Comparison of ENCODE assay signal across 8 cellular contexts in the genomic region with DNA sequence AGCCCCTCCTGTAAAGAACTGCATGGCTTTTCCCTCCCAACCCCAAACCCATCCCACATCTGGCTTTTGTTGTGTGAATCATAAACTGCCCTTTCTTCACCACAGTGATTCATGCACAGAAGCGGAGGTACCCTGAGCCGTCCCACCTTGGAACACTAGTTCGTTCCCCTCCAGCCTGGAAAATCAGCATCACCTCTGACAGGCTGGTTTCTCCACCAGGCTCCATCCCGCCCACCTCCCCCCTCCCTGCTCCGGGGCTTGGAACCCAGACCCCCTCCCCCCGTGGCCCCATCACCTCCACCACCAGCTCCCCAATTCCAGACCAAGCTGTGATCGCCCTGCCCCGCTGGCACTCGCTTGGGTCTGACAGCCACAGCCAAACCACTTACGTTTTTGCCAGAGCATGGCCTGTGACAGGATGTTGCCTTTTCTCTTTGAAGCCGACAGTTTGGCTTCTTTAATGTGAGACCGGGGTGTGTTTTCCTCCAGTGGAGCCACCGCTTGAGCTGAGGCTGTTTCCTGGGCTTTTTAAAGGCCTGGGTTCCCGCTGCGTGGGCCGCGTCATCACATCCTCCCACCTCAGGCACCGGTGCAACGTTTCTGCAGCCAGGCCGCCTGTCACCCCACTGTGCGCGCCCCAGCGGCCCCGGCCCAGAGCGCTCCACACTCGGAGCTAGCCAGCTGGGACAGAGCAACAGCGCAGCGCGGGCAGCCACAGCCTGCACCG.
DNase-seq lines count a peak whose midpoint lies in the region; ATAC-seq lines count a peak whose summit lies in the region.

Gene POU2AF1 (minus strand): TSS at position 503 of the 727 bp plus-strand sequence. CDS start 98 bp downstream, at position 405.

- DNase-seq in activated CD4-positive, alpha-beta T cell treated with anti-CD3 and anti-CD28 coated beads for 1 hour, result peak; percentile 56
- peak; percentile 48 for DNase-seq in effector CD4-positive, alpha-beta T cell
- peak; percentile 79 to 80 for DNase-seq in stimulated activated CD4-positive, alpha-beta T cell treated with anti-CD3 and anti-CD28 coated beads, Interleukin-2, amount 100 ng/mL, for 24 hours
- DNase-seq in DMS 273 (lab: John Stamatoyannopoulos, UW; ENCODE audit: unreplicated experiment) (no peak), HAP-1 (ENCODE audit: low spot score in 2 of 2) (no peak), NCI-H2081 (lab: John Stamatoyannopoulos, UW) (no peak)

- H3K36me3 ChIP-seq in HAP-1 (replicated peaks), result no peaks in the 10 kb centered on the region

- in situ Hi-C loops in HAP-1 (cut with MboI; ENCODE audit: low sequenced_read_pairs), result no loop called here

- no peaks in the 10 kb centered on the region for H3K9me3 ChIP-seq in HAP-1

- H3K27me3 ChIP-seq in HAP-1 (ENCODE audit: low read depth), result no peaks in the 10 kb centered on the region

- H3K4me3 ChIP-seq in HAP-1, result no peak within 1 kb of the TSS

- H3K4me1 ChIP-seq in HAP-1, result no peaks in the 10 kb centered on the region

- peak; percentile 75 for ATAC-seq in GM18867 (IDR thresholded peaks at IDR 0.05; ENCODE audit: unreplicated experiment)
- ATAC-seq in HG03025 (IDR thresholded peaks at IDR 0.05; ENCODE audit: low FRiP score, unreplicated experiment), result peak; percentile 75

Comparison
In these comparisons a context has a peak if more than half of its experiments do, and no peak if none do; other contexts are left out.
1. DNase-seq: peak in activated CD4-positive, alpha-beta T cell treated with anti-CD3 and anti-CD28 coated beads for 1 hour (single experiment), effector CD4-positive, alpha-beta T cell (single experiment) and stimulated activated CD4-positive, alpha-beta T cell treated with anti-CD3 and anti-CD28 coated beads, Interleukin-2, amount 100 ng/mL, for 24 hours (2 of 2); none in DMS 273 (single experiment), HAP-1 (0 of 2) and NCI-H2081 (0 of 2).